ENCODE assay signal across 8 cellular contexts in genomic region chr16:29115814-29116166, GRCh38.
A peak's percentile ranks its signal among the peaks of the same experiment; 100 is the strongest.
DNase-seq lines count a peak whose midpoint lies in the region; ATAC-seq, FAIRE-seq and TF ChIP-seq lines count a peak whose summit lies in the region.
"Not testable (repeated sequence)": the region's sequence is repeated elsewhere in the genome, so short reads cannot be mapped to it uniquely, and the experiment has no call there.

No MANE protein-coding gene starts in this region.

- not testable (repeated sequence) for H3K79me2 ChIP-seq in smooth muscle cell (ENCODE audit: low read depth)

- 0 out of 4 replicates have a peak, but pooled peaks cover 0 to 17% of the 10 kb centered on the region in 2 experiments for H3K79me1 ChIP-seq in IMR-90 (ENCODE audit: low read depth in 1 of 2, low read length in 2 of 2)

- H4K91ac ChIP-seq in IMR-90 (ENCODE audit: insufficient read depth, low read depth, low read length): peak overlapping the region; percentile 92

- DNase-seq in A549 (ENCODE audit: low read depth in 1 of 2, low spot score in 1 of 2); activated CD4-positive, alpha-beta T cell treated with anti-CD3 and anti-CD28 coated beads for 36 hours; right lobe of liver; smooth muscle cell (lab: John Stamatoyannopoulos, UW; ENCODE audit: unreplicated experiment): not testable (repeated sequence)
- peak; percentile 58 for DNase-seq in IMR-90
- DNase-seq in astrocyte of the spinal cord (ENCODE audit: low read depth, low spot score): peak; percentile 16
- DNase-seq in fibroblast of mammary gland (ENCODE audit: low read depth): peak; percentile 51

- peaks cover 60% of the 10 kb centered on the region for H3K4me1 Mint-ChIP-seq in activated CD4-positive, alpha-beta T cell treated with anti-CD3 and anti-CD28 coated beads for 36 hours

- not testable (repeated sequence) for BruUV-seq in IMR-90 (replicated peaks; lab: Mats Ljungman, UMichigan)

- H4K20me1 ChIP-seq in IMR-90 (ENCODE audit: insufficient read depth, low read length); smooth muscle cell (ENCODE audit: low read depth): not testable (repeated sequence)

- H3K9me1 ChIP-seq in IMR-90 (ENCODE audit: insufficient read depth, low read length): not testable (repeated sequence)

- not testable (repeated sequence) for H3K27me3 Mint-ChIP-seq in activated CD4-positive, alpha-beta T cell treated with anti-CD3 and anti-CD28 coated beads for 36 hours

- not testable (repeated sequence) for H3K4me3 ChIP-seq in A549; IMR-90 (ENCODE audit: insufficient read depth, low read depth, low read length); astrocyte of the spinal cord (ENCODE audit: low read depth, low read length); fibroblast of mammary gland (ENCODE audit: control insufficient read depth, low read depth, low read length); right lobe of liver
- peak overlapping the region; percentile 0 for H3K4me3 ChIP-seq in smooth muscle cell

- peak overlapping the region; percentile 87 for H3K23ac ChIP-seq in IMR-90 (ENCODE audit: low read depth, low read length)

- dilution Hi-C loops in IMR-90 (cut with HindIII; ENCODE audit: low sequenced_read_pairs, unreplicated experiment): not testable (repeated sequence)

- H3K27me3 ChIP-seq in IMR-90 (ENCODE audit: control insufficient read depth, insufficient read depth, low read length); right lobe of liver; smooth muscle cell (ENCODE audit: low read depth): not testable (repeated sequence)

- peak overlapping the region; percentile 74; the same call in 1 of the 2 replicates for H3K56ac ChIP-seq in IMR-90 (ENCODE audit: extremely low read depth, insufficient read depth, low read length)

- H3K4me2 ChIP-seq in A549 (peak overlapping the region; percentile 77; the same call in 2 of the 3 replicates), smooth muscle cell (peak overlapping the region; percentile 70)
- H3K4me2 ChIP-seq in IMR-90 (ENCODE audit: low read depth, low read length): not testable (repeated sequence)

- in situ Hi-C loops in IMR-90 (cut with MboI; ENCODE audit: low sequenced_read_pairs); astrocyte of the spinal cord (cut with HindIII; ENCODE audit: low sequenced_read_pairs): not testable (repeated sequence)

- not testable (repeated sequence) for H2AK9ac ChIP-seq in IMR-90 (replicated peaks; ENCODE audit: low read depth, low read length, poor library complexity)

- H2AFZ ChIP-seq in IMR-90 (replicated peaks; ENCODE audit: low read length, poor library complexity); smooth muscle cell (ENCODE audit: low read depth): not testable (repeated sequence)

- peak overlapping the region; percentile 27; the same call in 1 of the 2 replicates for H3K9ac ChIP-seq in IMR-90 (ENCODE audit: low read depth, low read length)
- H3K9ac ChIP-seq in smooth muscle cell (ENCODE audit: low read depth): not testable (repeated sequence)

- CTCF ChIA-PET in A549 (lab: Yijun Ruan, JAX): interaction anchor here (0.7 to 2.1 kb wide), 6 partner anchors 28 to 201 kb away, joined by 3 to 8 read pairs (median 4); no protein-coding TSS in a partner anchor
- CTCF ChIA-PET in IMR-90 (lab: Yijun Ruan, JAX): interaction anchor here (0.6 kb wide), 1 partner anchor 35 kb away, joined by 3 read pairs; no protein-coding TSS in a partner anchor
- CTCF ChIA-PET in activated CD4-positive, alpha-beta T cell treated with anti-CD3 and anti-CD28 coated beads for 36 hours (lab: Charles Lee): interaction anchor here (0.6 to 1.0 kb wide), 2 partner anchors 18 to 1358 kb away, joined by 3 read pairs; no protein-coding TSS in a partner anchor

- peak overlapping the region; percentile 95 for H2BK120ac ChIP-seq in IMR-90 (ENCODE audit: low read depth, low read length)

- not testable (repeated sequence) for H3F3A ChIP-seq in smooth muscle cell (ENCODE audit: low read depth)

- peak overlapping the region in 1 of 2 experiments; percentile 82; a peak in 2 of 6 replicates for H3K27ac ChIP-seq in A549
- peak overlapping the region; percentile 36; the same call in 1 of the 2 replicates for H3K27ac ChIP-seq in IMR-90 (ENCODE audit: insufficient read depth, low read length)
- H3K27ac ChIP-seq in right lobe of liver: peak overlapping the region; percentile 82 to 95 (median 93)
- H3K27ac ChIP-seq in smooth muscle cell (ENCODE audit: low read depth): not testable (repeated sequence)

- not testable (repeated sequence) for TF ChIP-seq POLR2A in A549 (IDR thresholded peaks at IDR 0.05; ENCODE audit: low read length); IMR-90 (IDR thresholded peaks at IDR 0.05; ENCODE audit: low read depth, low read length); right lobe of liver (IDR thresholded peaks at IDR 0.05)

- peak overlapping the region; percentile 77 for H2BK5ac ChIP-seq in IMR-90 (ENCODE audit: low read depth, low read length, poor library complexity, severe bottlenecking)

- peak overlapping the region; percentile 71; the same call in 1 of the 2 replicates for H3K18ac ChIP-seq in IMR-90 (ENCODE audit: low read depth, low read length)

- intact Hi-C loops in IMR-90 (cut with micrococcal nuclease): loop anchor here (5.0 kb wide), 1 partner anchor 142 kb away; no protein-coding TSS in a partner anchor
- intact Hi-C loops in activated CD4-positive, alpha-beta T cell treated with anti-CD3 and anti-CD28 coated beads for 36 hours (cut with DNase I, micrococcal nuclease); right lobe of liver (cut with DNase I): not testable (repeated sequence)

- H3K9me3 ChIP-seq in A549; IMR-90 (ENCODE audit: control insufficient read depth, insufficient read depth, low read length); right lobe of liver; smooth muscle cell (replicated peaks; ENCODE audit: low read depth): not testable (repeated sequence)

- not testable (repeated sequence) for TF ChIP-seq RAD21 in A549 (conservative IDR thresholded peaks at IDR 0.05 in 1 of 2, IDR thresholded peaks at IDR 0.05 in 1 of 2); IMR-90 (IDR thresholded peaks at IDR 0.05; ENCODE audit: low read length)

- H2AK5ac ChIP-seq in IMR-90 (ENCODE audit: low read depth, low read length): peak overlapping the region; percentile 88

- H3K4ac ChIP-seq in IMR-90 (ENCODE audit: low read depth, low read length): peak overlapping the region; percentile 90; the same call in 1 of the 2 replicates

- TF ChIP-seq CTCF in A549 (IDR thresholded peaks at IDR 0.05); IMR-90 (conservative IDR thresholded peaks at IDR 0.05; ENCODE audit: low read depth, low read length); astrocyte of the spinal cord (IDR thresholded peaks at IDR 0.05; ENCODE audit: low read depth, low read length); fibroblast of mammary gland (conservative IDR thresholded peaks at IDR 0.05; ENCODE audit: control insufficient read depth, insufficient read depth, low read depth, low read length); right lobe of liver (IDR thresholded peaks at IDR 0.05); smooth muscle cell (IDR thresholded peaks at IDR 0.05; ENCODE audit: borderline replicate concordance, insufficient read depth, poor library complexity, severe bottlenecking): not testable (repeated sequence)

- not testable (repeated sequence) for FAIRE-seq in A549 (lab: Jason Lieb, UNC)

- not testable (repeated sequence) for H3K4me3 Mint-ChIP-seq in activated CD4-positive, alpha-beta T cell treated with anti-CD3 and anti-CD28 coated beads for 36 hours

- peak overlapping the region; percentile 90 for H2BK20ac ChIP-seq in IMR-90 (ENCODE audit: low read depth, low read length)

- peak overlapping the region; percentile 97 for H3K14ac ChIP-seq in IMR-90 (replicated peaks; ENCODE audit: low read depth, low read length)

- peak overlapping the region; percentile 69 for H4K5ac ChIP-seq in IMR-90 (ENCODE audit: low read depth, low read length)

- not testable (repeated sequence) for H3K9me3 Mint-ChIP-seq in activated CD4-positive, alpha-beta T cell treated with anti-CD3 and anti-CD28 coated beads for 36 hours (ENCODE audit: low read depth)

- H3K36me3 Mint-ChIP-seq in activated CD4-positive, alpha-beta T cell treated with anti-CD3 and anti-CD28 coated beads for 36 hours (ENCODE audit: low read depth): peaks cover 47% of the 10 kb centered on the region

- TF ChIP-seq EP300 in A549 (IDR thresholded peaks at IDR 0.05): not testable (repeated sequence)

- H3K4me1 ChIP-seq in A549 (peaks cover 11% of the 10 kb centered on the region), IMR-90 (ENCODE audit: control insufficient read depth, insufficient read depth, low read length) (peaks cover 14% of the 10 kb centered on the region; the same call in 1 of the 2 replicates), right lobe of liver (peaks cover 0 to 39% (median 18%) of the 10 kb centered on the region in 4 donors)
- not testable (repeated sequence) for H3K4me1 ChIP-seq in smooth muscle cell (ENCODE audit: low read depth)

- H3K36me3 ChIP-seq in IMR-90 (ENCODE audit: control insufficient read depth, insufficient read depth, low read length); right lobe of liver; smooth muscle cell (ENCODE audit: low read depth): not testable (repeated sequence)

- not testable (repeated sequence) for ATAC-seq in A549
- ATAC-seq in GM18511 (IDR thresholded peaks at IDR 0.05; ENCODE audit: unreplicated experiment) (peak; percentile 62), IMR-90 (ENCODE audit: low read depth) (peak; percentile 31), right lobe of liver (peak in 1 of 4 donors; percentile 10)
- peak; percentile 93 for ATAC-seq in activated CD4-positive, alpha-beta T cell treated with anti-CD3 and anti-CD28 coated beads for 36 hours

- H2BK15ac ChIP-seq in IMR-90 (ENCODE audit: low read depth, low read length): peak overlapping the region; percentile 83; the same call in 1 of the 3 replicates

- POLR2A ChIA-PET in A549 (lab: Yijun Ruan, JAX); IMR-90 (lab: Charles Lee; ENCODE audit: unreplicated experiment): not testable (repeated sequence)
- POLR2A ChIA-PET in activated CD4-positive, alpha-beta T cell treated with anti-CD3 and anti-CD28 coated beads for 36 hours (lab: Charles Lee): interaction anchor here (0.8 to 1.2 kb wide), 2 partner anchors 22 to 94 kb away, joined by 3 read pairs; no protein-coding TSS in a partner anchor

- WGBS in A549 (ENCODE audit: missing lambda C conversion rate): 47% methylated on average over 4 of the region's 4 CpGs
- no CpG with 5 or more reads among the region's 4 CpGs for WGBS in IMR-90 (ENCODE audit: extremely low coverage in 2 of 2, insufficient read length in 1 of 2), 2 experiments
- 25% methylated on average over 3 of the region's 4 CpGs for WGBS in right lobe of liver (ENCODE audit: insufficient coverage, low coverage, low lambda C conversion rate, missing lambda C conversion rate)
- WGBS in smooth muscle cell (ENCODE audit: low lambda C conversion rate): 16% methylated on average over 4 of the region's 4 CpGs

- H3K27ac Mint-ChIP-seq in activated CD4-positive, alpha-beta T cell treated with anti-CD3 and anti-CD28 coated beads for 36 hours: peak overlapping the region; percentile 88

- H4K8ac ChIP-seq in IMR-90 (ENCODE audit: low read depth in 2 of 2, low read length in 2 of 2): peak overlapping the region; percentile 85 to 95
